In genomic region chr15:51735211-51735610, GRCh38 we compare ENCODE assay signal across 10 cellular contexts. TPM values are rescaled to one million over a fixed set of nuclear protein-coding genes. Genes with fewer than 3 reads are reported as not detected.
DNase-seq lines count a peak whose midpoint lies in the region; ATAC-seq, FAIRE-seq and TF ChIP-seq lines count a peak whose summit lies in the region.
"Had no signal": no experiment of that assay in that cellular context is flagged by ENCODE, and none has a peak within 500 bp of the region (broad histone marks: within the 10 kb centered on the region; RNA-seq: fewer than 3 reads in every experiment).

No MANE protein-coding gene starts in this region.

- no peak overlapping the region for H2BK5ac ChIP-seq in H1 (ENCODE audit: low read depth, low read length)

- no peak overlapping the region for H2BK15ac ChIP-seq in H1 (ENCODE audit: low read length)

- no peak overlapping the region for H3K18ac ChIP-seq in H1 (ENCODE audit: extremely low read depth, low read length)

- H3K4me1 ChIP-seq in H1 (replicated peaks in 1 of 4; ENCODE audit: control insufficient read depth in 3 of 4, insufficient read depth in 4 of 4, low read length in 3 of 4), result peaks cover 0 to 4% (median 0%) of the 10 kb centered on the region in 4 experiments; a peak in 1 of 7 replicates
- no peaks in the 10 kb centered on the region for H3K4me1 ChIP-seq in HepG2 (ENCODE audit: insufficient read depth, low read length)

- H3K9ac ChIP-seq in H1 (replicated peaks in 1 of 4; ENCODE audit: extremely low read depth in 1 of 4, low read depth in 3 of 4, low read length in 3 of 4), result no peak overlapping the region
- H3K9ac ChIP-seq in HepG2 (ENCODE audit: insufficient read depth, low read depth, low read length), result no peak overlapping the region

- H2AFZ ChIP-seq in H1 (ENCODE audit: low read length) (no peak overlapping the region), HepG2 (ENCODE audit: low read length) (no peak overlapping the region)

- no peak overlapping the region for H2AK5ac ChIP-seq in H1 (ENCODE audit: low read depth, low read length)

- no peaks in the 10 kb centered on the region for H3K79me1 ChIP-seq in H1 (ENCODE audit: low read depth, low read length)

- H3K14ac ChIP-seq in H1 (ENCODE audit: insufficient read length), result no peak overlapping the region

- H3K4me3 ChIP-seq in H1 (ENCODE audit: extremely low read depth in 1 of 4, insufficient read depth in 2 of 4, low read depth in 3 of 4, low read length in 4 of 4), result no peak overlapping the region
- H3K4me3 ChIP-seq in HepG2 (replicated peaks in 1 of 3; ENCODE audit: insufficient read depth in 1 of 3, low read depth in 2 of 3, low read length in 3 of 3), result no peak overlapping the region
- H3K4me3 ChIP-seq: right lobe of liver had no signal

- POLR2A ChIA-PET in H1 (lab: Charles Lee; ENCODE audit: partially characterized antibody) (no interaction called here), HepG2 (lab: Yijun Ruan, JAX) (no interaction called here)

- H3K27me3 ChIP-seq in H1 (replicated peaks in 1 of 4; ENCODE audit: control insufficient read depth in 3 of 4, extremely low read depth in 1 of 4, insufficient read depth in 3 of 4, low read length in 3 of 4) (peaks cover 6 to 32% (median 19%) of the 10 kb centered on the region in 4 experiments), HepG2 (ENCODE audit: control insufficient read depth in 1 of 2, insufficient read depth in 2 of 2, low read length in 2 of 2) (peaks cover 0 to 43% of the 10 kb centered on the region in 2 experiments; a peak in 3 of 5 replicates)
- H3K27me3 ChIP-seq: right lobe of liver had no signal

- no peak overlapping the region for H4K5ac ChIP-seq in H1 (ENCODE audit: insufficient read length, low read depth, low read length)

- no peak for FAIRE-seq in H1 (lab: Jason Lieb, UNC)
- FAIRE-seq in HepG2 (lab: Jason Lieb, UNC), result no peak

- no peak overlapping the region for H3K23ac ChIP-seq in H1 (ENCODE audit: insufficient read length)

- no peak overlapping the region for H2BK120ac ChIP-seq in H1 (replicated peaks; ENCODE audit: low read depth, low read length)

- H3K27ac ChIP-seq in H1 (ENCODE audit: low read depth, low read length) (no peak overlapping the region), HepG2 (ENCODE audit: extremely low read length, insufficient read depth, low read length) (no peak overlapping the region)
- H3K27ac ChIP-seq: right lobe of liver had no signal

- no peak overlapping the region for H2BK20ac ChIP-seq in H1 (ENCODE audit: low read length)

- TF ChIP-seq EP300 in H1 (IDR thresholded peaks at IDR 0.05; ENCODE audit: borderline replicate concordance in 1 of 2, low read depth in 2 of 2, low read length in 2 of 2), result no peak
- no peak for TF ChIP-seq EP300 in HepG2 (IDR thresholded peaks at IDR 0.05; ENCODE audit: low read depth in 2 of 2, low read length in 2 of 2)
- no peak for TF ChIP-seq EP300 in HepG2 (CRISPR knock-in tag; IDR thresholded peaks at IDR 0.05; ENCODE audit: borderline replicate concordance)

- H3K9me3 ChIP-seq in H1 (ENCODE audit: insufficient read depth in 2 of 2, low read depth in 1 of 2, low read length in 1 of 2) (no peaks in the 10 kb centered on the region), HepG2 (ENCODE audit: low read length) (no peaks in the 10 kb centered on the region)
- H3K9me3 ChIP-seq: right lobe of liver had no signal

- peaks cover 8% of the 10 kb centered on the region for H3K23me2 ChIP-seq in H1 (ENCODE audit: low read depth, low read length)

- H4K20me1 ChIP-seq in H1 (replicated peaks in 1 of 2; ENCODE audit: control insufficient read depth in 1 of 2, insufficient read depth in 2 of 2, low read length in 2 of 2), result peaks cover 1% of the 10 kb centered on the region in 2 experiments
- H4K20me1 ChIP-seq in HepG2 (ENCODE audit: insufficient read depth, low read length), result no peaks in the 10 kb centered on the region

- no TSS peak for BruUV-seq in HepG2 (replicated peaks; lab: Mats Ljungman, UMichigan)

- H3K56ac ChIP-seq in H1 (replicated peaks; ENCODE audit: insufficient read length, low read depth, low read length), result no peak overlapping the region

- no peak for TF ChIP-seq POLR2A in H1 (IDR thresholded peaks at IDR 0.05; ENCODE audit: control extremely low read depth in 1 of 2, low read depth in 2 of 2, low read length in 2 of 2)
- no peak for TF ChIP-seq POLR2A in HepG2 (IDR thresholded peaks at IDR 0.05; ENCODE audit: insufficient read depth in 1 of 2, low read depth in 2 of 2, low read length in 2 of 2)

- 86% methylated on average over 2 of the region's 2 CpGs; no CpG with 5 or more reads in 1 of the 2 experiments for WGBS in H1 (ENCODE audit: extremely low coverage in 1 of 2, insufficient coverage in 1 of 2, insufficient read length in 1 of 2, insufficient replicate concordance in 2 of 2, low coverage in 1 of 2, low lambda C conversion rate in 2 of 2, missing lambda C conversion rate in 1 of 2), 2 experiments
- 38% methylated on average over 2 of the region's 2 CpGs for WGBS in HepG2 (ENCODE audit: low lambda C conversion rate)

- intact Hi-C loops in HepG2 (cut with micrococcal nuclease; ENCODE audit: unreplicated experiment), result no loop called here

- no peak overlapping the region for H2BK12ac ChIP-seq in H1 (ENCODE audit: low read depth, low read length)

- no peak overlapping the region for H4K91ac ChIP-seq in H1 (replicated peaks; ENCODE audit: insufficient read length, low read length)

- TF ChIP-seq CTCF in GM10266 (IDR thresholded peaks at IDR 0.05; ENCODE audit: control insufficient read depth, insufficient read depth, low read depth, missing control alignments) (peak; percentile 47), H1 (IDR thresholded peaks at IDR 0.05; ENCODE audit: control extremely low read depth in 1 of 3, insufficient read depth in 1 of 3, low read depth in 1 of 3, low read length in 3 of 3) (no peak), HepG2 (CRISPR knock-in tag; IDR thresholded peaks at IDR 0.05) (no peak)

- TF ChIP-seq RAD21 in H1 (IDR thresholded peaks at IDR 0.05 in 1 of 2, conservative IDR thresholded peaks at IDR 0.05 in 1 of 2; ENCODE audit: low read depth in 2 of 2, low read length in 2 of 2) (peak; percentile 28 to 47; a peak in 2 of 4 replicates), HepG2 (CRISPR knock-in tag; IDR thresholded peaks at IDR 0.05) (no peak)

- in situ Hi-C loops in HepG2 (cut with HindIII; ENCODE audit: extremely low pct_ligation_motif_present, low pct_unique_long_range_greater_than_20kb), result no loop called here

- H3K79me2 ChIP-seq in H1 (ENCODE audit: control insufficient read depth in 1 of 2, insufficient read depth in 2 of 2, low read length in 2 of 2), result no peaks in the 10 kb centered on the region
- H3K79me2 ChIP-seq in HepG2 (ENCODE audit: insufficient read depth, low read length), result no peaks in the 10 kb centered on the region

- no peak overlapping the region for H3K4me2 ChIP-seq in H1 (ENCODE audit: insufficient read depth in 1 of 2, low read depth in 2 of 2, low read length in 2 of 2)
- H3K4me2 ChIP-seq in HepG2 (ENCODE audit: low read depth, low read length), result no peak overlapping the region

- CTCF ChIA-PET in H1 (lab: Charles Lee; ENCODE audit: partially characterized antibody) (interaction anchor here (1.0 to 1.6 kb wide), 2 partner anchors 15 to 46 kb away, joined by 3 to 4 read pairs; no protein-coding TSS in a partner anchor), HepG2 (lab: Yijun Ruan, JAX; ENCODE audit: low intra/inter-chr PET ratio, low total read pairs) (no interaction called here)

- no peak for ATAC-seq in HepG2
- ATAC-seq in HG02870 (IDR thresholded peaks at IDR 0.05; ENCODE audit: unreplicated experiment), result no peak
- ATAC-seq: right lobe of liver had no signal

- H3K4ac ChIP-seq in H1 (replicated peaks; ENCODE audit: insufficient read length, low read depth, low read length), result no peak overlapping the region

- peak; percentile 28 to 42 for DNase-seq in AML-193 (lab: John Stamatoyannopoulos, UW)
- no peak for DNase-seq in GM10266 (ENCODE audit: extremely low spot score)
- peak; percentile 69 for DNase-seq in OCI-M1 (lab: John Stamatoyannopoulos, UW)
- DNase-seq in H1 (ENCODE audit: low read depth in 1 of 2, low spot score in 2 of 2), result no peak
- DNase-seq in HepG2 (ENCODE audit: low spot score), result no peak
- DNase-seq in NOMO-1 (lab: John Stamatoyannopoulos, UW; ENCODE audit: unreplicated experiment in 2 of 2), result no peak
- no peak for DNase-seq in NCI-H2029 treated with DMSO at 0.1 percent for 48 hours (lab: John Stamatoyannopoulos, UW)
- DNase-seq: NK-92 treated with Interleukin-12 subunit alpha and Interleukin-12 subunit beta, amount 100 ng/mL, for 24 hours; right lobe of liver had no signal

- H4K8ac ChIP-seq in H1 (ENCODE audit: extremely low read depth, insufficient read depth, low read length), result no peak overlapping the region

- H3K36me3 ChIP-seq in H1 (ENCODE audit: control insufficient read depth in 2 of 4, insufficient read depth in 4 of 4, low read length in 3 of 4), result no peaks in the 10 kb centered on the region
- no peaks in the 10 kb centered on the region for H3K36me3 ChIP-seq in HepG2 (replicated peaks in 1 of 2; ENCODE audit: control insufficient read depth in 1 of 2, insufficient read depth in 2 of 2, low read length in 2 of 2)
- H3K36me3 ChIP-seq: right lobe of liver had no signal

RNA-seq across cellular contexts. Expression of gene LYSMD2, which starts 2.2 kb away (rescaled TPM):
- 2.7 and 3.2 TPM in 2 replicates for total RNA-seq in H1 (2021; fragmentation: NEBNext Ultra II Directional; extraction: Animal tissue kit (Norgen Biotek cat#: 25700))
- polyA plus RNA-seq in H1 (2011; rRNA removed) (0.85 and 2.2 TPM in 2 replicates), HepG2 (2011; rRNA removed) (0.05 and 0.09 TPM in 2 replicates)
- polyA plus RNA-seq in H1 (2011; cell fraction: cytosol; rRNA removed), result 1.9 TPM
- polyA plus RNA-seq in H1 (2011; cell fraction: nucleus; rRNA removed), result 0.86 TPM
- 1.1 to 2.2 TPM (median 1.4 TPM) in 4 replicates for polyA plus RNA-seq in H1 (2012, experiment 1 of 2)
- polyA plus RNA-seq in H1 (2012, experiment 2 of 2), result 1.6 TPM
- polyA plus RNA-seq in H1 (2013, experiment 1 of 2), result 0.91 TPM
- 1.2 TPM for polyA plus RNA-seq in H1 (2013, experiment 2 of 2)
- polyA minus RNA-seq in H1 (2011; rRNA and poly(A)+ RNA removed), result 0.76 and 1.1 TPM in 2 replicates
- polyA minus RNA-seq in H1 (2011; cell fraction: cytosol; rRNA and poly(A)+ RNA removed), result 1.1 TPM
- 0.70 TPM for polyA minus RNA-seq in H1 (2011; cell fraction: nucleus; rRNA and poly(A)+ RNA removed)
- total RNA-seq in HepG2 (2016; rRNA removed; fragmentation: Illumina TruSeq; extraction: Trizol), result 0.20 and 0.27 TPM in 2 replicates
- total RNA-seq in HepG2 (2016; cell fraction: cytosol; rRNA removed; fragmentation: Illumina TruSeq; extraction: Trizol; ENCODE audit: low read depth), result not detected in 2 replicates
- total RNA-seq in HepG2 (2016; cell fraction: insoluble cytoplasmic fraction; rRNA removed; fragmentation: Illumina TruSeq; extraction: Trizol), result 0.12 and 0.15 TPM in 2 replicates
- 0.15 TPM in 1 of 2 replicates, not detected in the other for total RNA-seq in HepG2 (2016; cell fraction: membrane; rRNA removed; fragmentation: Illumina TruSeq; extraction: Trizol)
- total RNA-seq in HepG2 (2016; cell fraction: nucleus; rRNA removed; fragmentation: Illumina TruSeq; extraction: Trizol), result not detected in 2 replicates
- polyA plus RNA-seq in HepG2 (2011; cell fraction: cytosol; rRNA removed), result 0.06 and 0.08 TPM in 2 replicates
- polyA plus RNA-seq in HepG2 (2011; cell fraction: nucleus; rRNA removed), result not detected in 2 replicates
- polyA plus RNA-seq in HepG2 (2012), result not detected in 2 replicates
- polyA plus RNA-seq in HepG2 (2016; cell fraction: cytosol; fragmentation: Illumina TruSeq; extraction: Trizol; ENCODE audit: low read depth), result not detected in 2 replicates
- polyA plus RNA-seq in HepG2 (2016; cell fraction: insoluble cytoplasmic fraction; fragmentation: Illumina TruSeq; extraction: Trizol; ENCODE audit: low read depth), result 0.33 TPM in 1 of 2 replicates, not detected in the other
- polyA plus RNA-seq in HepG2 (2016; cell fraction: membrane; fragmentation: Illumina TruSeq; extraction: Trizol; ENCODE audit: low read depth), result not detected in 2 replicates
- 0.27 TPM in 1 of 2 replicates, not detected in the other for polyA plus RNA-seq in HepG2 (2016; cell fraction: nucleus; fragmentation: Illumina TruSeq; extraction: Trizol; ENCODE audit: insufficient read depth, low read depth)
- 2.9 TPM in 1 of 2 replicates, not detected in the other for polyA minus RNA-seq in HepG2 (2011; rRNA and poly(A)+ RNA removed; ENCODE audit: low replicate concordance)
- polyA minus RNA-seq in HepG2 (2011; cell fraction: cytosol; rRNA and poly(A)+ RNA removed), result not detected in 2 replicates
- polyA minus RNA-seq in HepG2 (2011; cell fraction: nucleus; rRNA and poly(A)+ RNA removed), result not detected in 2 replicates

RNA-seq across cellular contexts. Expression of gene TMOD2, which starts 16.2 kb away (rescaled TPM):
- 4.9 and 6.5 TPM in 2 replicates for total RNA-seq in H1 (2021; fragmentation: NEBNext Ultra II Directional; extraction: Animal tissue kit (Norgen Biotek cat#: 25700))
- polyA plus RNA-seq in H1 (2011; rRNA removed) (0.58 and 0.80 TPM in 2 replicates), HepG2 (2011; rRNA removed) (0.01 and 0.21 TPM in 2 replicates)
- 1.1 TPM for polyA plus RNA-seq in H1 (2011; cell fraction: cytosol; rRNA removed)
- polyA plus RNA-seq in H1 (2011; cell fraction: nucleus; rRNA removed), result 1.4 TPM
- 1.0 to 2.7 TPM (median 1.6 TPM) in 4 replicates for polyA plus RNA-seq in H1 (2012, experiment 1 of 2)
- 0.07 TPM for polyA plus RNA-seq in H1 (2012, experiment 2 of 2)
- 2.0 TPM for polyA plus RNA-seq in H1 (2013, experiment 1 of 2)
- polyA plus RNA-seq in H1 (2013, experiment 2 of 2), result 1.9 TPM
- polyA minus RNA-seq in H1 (2011; rRNA and poly(A)+ RNA removed), result 1.7 and 2.4 TPM in 2 replicates
- 2.6 TPM for polyA minus RNA-seq in H1 (2011; cell fraction: cytosol; rRNA and poly(A)+ RNA removed)
- polyA minus RNA-seq in H1 (2011; cell fraction: nucleus; rRNA and poly(A)+ RNA removed), result 3.1 TPM
- total RNA-seq in HepG2 (2016; rRNA removed; fragmentation: Illumina TruSeq; extraction: Trizol), result 0.02 and 0.14 TPM in 2 replicates
- under 0.01 TPM in 1 of 2 replicates, not detected in the other for total RNA-seq in HepG2 (2016; cell fraction: cytosol; rRNA removed; fragmentation: Illumina TruSeq; extraction: Trizol; ENCODE audit: low read depth)
- 0.01 and 0.04 TPM in 2 replicates for total RNA-seq in HepG2 (2016; cell fraction: insoluble cytoplasmic fraction; rRNA removed; fragmentation: Illumina TruSeq; extraction: Trizol)
- 0.03 TPM in 1 of 2 replicates, not detected in the other for total RNA-seq in HepG2 (2016; cell fraction: membrane; rRNA removed; fragmentation: Illumina TruSeq; extraction: Trizol)
- 0.16 TPM in 2 replicates for total RNA-seq in HepG2 (2016; cell fraction: nucleus; rRNA removed; fragmentation: Illumina TruSeq; extraction: Trizol)
- polyA plus RNA-seq in HepG2 (2011; cell fraction: cytosol; rRNA removed), result 0.05 TPM in 1 of 2 replicates, not detected in the other
- polyA plus RNA-seq in HepG2 (2011; cell fraction: nucleus; rRNA removed), result 0.03 and 0.05 TPM in 2 replicates
- 0.04 TPM in 1 of 2 replicates, not detected in the other for polyA plus RNA-seq in HepG2 (2012)
- 0.09 and 0.16 TPM in 2 replicates for polyA plus RNA-seq in HepG2 (2016; cell fraction: cytosol; fragmentation: Illumina TruSeq; extraction: Trizol; ENCODE audit: low read depth)
- 0.02 and 0.17 TPM in 2 replicates for polyA plus RNA-seq in HepG2 (2016; cell fraction: insoluble cytoplasmic fraction; fragmentation: Illumina TruSeq; extraction: Trizol; ENCODE audit: low read depth)
- polyA plus RNA-seq in HepG2 (2016; cell fraction: membrane; fragmentation: Illumina TruSeq; extraction: Trizol; ENCODE audit: low read depth), result not detected in 2 replicates
- polyA plus RNA-seq in HepG2 (2016; cell fraction: nucleus; fragmentation: Illumina TruSeq; extraction: Trizol; ENCODE audit: insufficient read depth, low read depth), result not detected in 2 replicates
- 0.09 TPM in 1 of 2 replicates, not detected in the other for polyA minus RNA-seq in HepG2 (2011; rRNA and poly(A)+ RNA removed; ENCODE audit: low replicate concordance)
- not detected in 2 replicates for polyA minus RNA-seq in HepG2 (2011; cell fraction: cytosol; rRNA and poly(A)+ RNA removed)
- polyA minus RNA-seq in HepG2 (2011; cell fraction: nucleus; rRNA and poly(A)+ RNA removed), result under 0.01 and 0.37 TPM in 2 replicates

RNA-seq across cellular contexts. Expression of gene SCG3, which starts 53.9 kb away (rescaled TPM):
- total RNA-seq in H1 (2021; fragmentation: NEBNext Ultra II Directional; extraction: Animal tissue kit (Norgen Biotek cat#: 25700)), result 42.4 and 45.9 TPM in 2 replicates
- polyA plus RNA-seq in H1 (2011; rRNA removed) (2.3 and 5.2 TPM in 2 replicates), HepG2 (2011; rRNA removed) (not detected in 2 replicates)
- polyA plus RNA-seq in H1 (2011; cell fraction: cytosol; rRNA removed), result 7.0 TPM
- 4.2 TPM for polyA plus RNA-seq in H1 (2011; cell fraction: nucleus; rRNA removed)
- 19.2 to 36.5 TPM (median 23.0 TPM) in 4 replicates for polyA plus RNA-seq in H1 (2012, experiment 1 of 2)
- polyA plus RNA-seq in H1 (2012, experiment 2 of 2), result 2.9 TPM
- polyA plus RNA-seq in H1 (2013, experiment 1 of 2), result 86.8 TPM
- polyA plus RNA-seq in H1 (2013, experiment 2 of 2), result 99.2 TPM
- polyA minus RNA-seq in H1 (2011; rRNA and poly(A)+ RNA removed), result 4.9 and 8.3 TPM in 2 replicates
- 6.2 TPM for polyA minus RNA-seq in H1 (2011; cell fraction: cytosol; rRNA and poly(A)+ RNA removed)
- 19.6 TPM for polyA minus RNA-seq in H1 (2011; cell fraction: nucleus; rRNA and poly(A)+ RNA removed)
- not detected in 2 replicates for total RNA-seq in HepG2 (2016; rRNA removed; fragmentation: Illumina TruSeq; extraction: Trizol)
- not detected in 2 replicates for total RNA-seq in HepG2 (2016; cell fraction: cytosol; rRNA removed; fragmentation: Illumina TruSeq; extraction: Trizol; ENCODE audit: low read depth)
- total RNA-seq in HepG2 (2016; cell fraction: insoluble cytoplasmic fraction; rRNA removed; fragmentation: Illumina TruSeq; extraction: Trizol), result not detected in 2 replicates
- not detected in 2 replicates for total RNA-seq in HepG2 (2016; cell fraction: membrane; rRNA removed; fragmentation: Illumina TruSeq; extraction: Trizol)
- not detected in 2 replicates for total RNA-seq in HepG2 (2016; cell fraction: nucleus; rRNA removed; fragmentation: Illumina TruSeq; extraction: Trizol)
- polyA plus RNA-seq in HepG2 (2011; cell fraction: cytosol; rRNA removed), result not detected in 2 replicates
- not detected in 2 replicates for polyA plus RNA-seq in HepG2 (2011; cell fraction: nucleus; rRNA removed)
- polyA plus RNA-seq in HepG2 (2012), result not detected in 2 replicates
- not detected in 2 replicates for polyA plus RNA-seq in HepG2 (2016; cell fraction: cytosol; fragmentation: Illumina TruSeq; extraction: Trizol; ENCODE audit: low read depth)
- not detected in 2 replicates for polyA plus RNA-seq in HepG2 (2016; cell fraction: insoluble cytoplasmic fraction; fragmentation: Illumina TruSeq; extraction: Trizol; ENCODE audit: low read depth)
- polyA plus RNA-seq in HepG2 (2016; cell fraction: membrane; fragmentation: Illumina TruSeq; extraction: Trizol; ENCODE audit: low read depth), result not detected in 2 replicates
- not detected in 2 replicates for polyA plus RNA-seq in HepG2 (2016; cell fraction: nucleus; fragmentation: Illumina TruSeq; extraction: Trizol; ENCODE audit: insufficient read depth, low read depth)
- not detected in 2 replicates for polyA minus RNA-seq in HepG2 (2011; rRNA and poly(A)+ RNA removed; ENCODE audit: low replicate concordance)
- not detected in 2 replicates for polyA minus RNA-seq in HepG2 (2011; cell fraction: cytosol; rRNA and poly(A)+ RNA removed)
- not detected in 2 replicates for polyA minus RNA-seq in HepG2 (2011; cell fraction: nucleus; rRNA and poly(A)+ RNA removed)
- total RNA-seq: right lobe of liver had no signal

Comparison
In these comparisons a context has a peak if more than half of its experiments do, and no peak if none do; other contexts are left out.
1. DNase-seq: peak in AML-193 (2 of 2) and OCI-M1 (single experiment); none in GM10266 (single experiment), H1 (0 of 2), HepG2 (single experiment), NOMO-1 (0 of 2) and NCI-H2029 treated with DMSO at 0.1 percent for 48 hours (single experiment).
2. RNA of gene SCG3, which starts 53.9 kb away (total RNA-seq): 42.4 to 45.9 TPM in H1; not detected in HepG2; every median in the first group is over 10 times any median in the second.